8 cellular contexts compared by ENCODE assay signal in genomic region chr1:212721388-212722247, GRCh38. TPM values are rescaled to one million over a fixed set of nuclear protein-coding genes. Genes with fewer than 3 reads are reported as not detected.
DNase-seq lines count a peak whose midpoint lies in the region; ATAC-seq, FAIRE-seq and TF ChIP-seq lines count a peak whose summit lies in the region.

No MANE protein-coding gene starts in this region.

- peaks cover 11% of the 10 kb centered on the region for H3K4me1 ChIP-seq in adipocyte (ENCODE audit: control insufficient read depth, insufficient read depth, low read length)
- no peaks in the 10 kb centered on the region for H3K4me1 ChIP-seq in prostate gland (replicated peaks)

- no peak overlapping the region for H3K9ac ChIP-seq in adipocyte (ENCODE audit: low read length)

- intact Hi-C loops in prostate gland (cut with DNase I) = no loop called here

- TF ChIP-seq CTCF in prostate gland (IDR thresholded peaks at IDR 0.05) = no peak

- H3K9me3 ChIP-seq in adipocyte (ENCODE audit: control insufficient read depth, low read length) (no peaks in the 10 kb centered on the region), prostate gland (no peaks in the 10 kb centered on the region)

- H3K36me3 ChIP-seq in adipocyte (ENCODE audit: control insufficient read depth, insufficient read depth, low read length, severe bottlenecking) = no peaks in the 10 kb centered on the region
- no peaks in the 10 kb centered on the region for H3K36me3 ChIP-seq in prostate gland

- 61% methylated on average over 9 of the region's 9 CpGs for WGBS in prostate gland

- DNase-seq in GM18507 (ENCODE audit: extremely low spot score, insufficient read length, low read depth) = no peak
- DNase-seq in LoVo (ENCODE audit: low spot score) = peak; percentile 72
- peak; percentile 54 for DNase-seq in adipocyte (ENCODE audit: low read depth)
- peak; percentile 66 for DNase-seq in prostate gland (ENCODE audit: low spot score)
- no peak for DNase-seq in frontal cortex (ENCODE audit: low spot score in 2 of 2)
- no peak for DNase-seq in superior temporal gyrus (ENCODE audit: extremely low spot score)

- no peak for TF ChIP-seq POLR2A in prostate gland (IDR thresholded peaks at IDR 0.05)

- peak; percentile 51 for FAIRE-seq in GM18507 (lab: Jason Lieb, UNC)
- FAIRE-seq in frontal cortex (lab: Jason Lieb, UNC) = no peak

- no peaks in the 10 kb centered on the region for H3K27me3 ChIP-seq in adipocyte (replicated peaks; ENCODE audit: control insufficient read depth, insufficient read depth, low read length)
- H3K27me3 ChIP-seq in prostate gland (replicated peaks; ENCODE audit: insufficient read depth) = no peaks in the 10 kb centered on the region

- ATAC-seq in GM19324 (IDR thresholded peaks at IDR 0.05; ENCODE audit: low FRiP score, unreplicated experiment) = no peak
- ATAC-seq in GM19455 (IDR thresholded peaks at IDR 0.05; ENCODE audit: unreplicated experiment) = no peak

- no peak overlapping the region for H3K27ac ChIP-seq in prostate gland

- H3K4me3 ChIP-seq in adipocyte (ENCODE audit: low read length) = no peak overlapping the region
- H3K4me3 ChIP-seq in prostate gland = no peak overlapping the region

RNA-seq across cellular contexts. Expression of gene BATF3, which starts 22.0 kb away (rescaled TPM):
- total RNA-seq in prostate gland (1 to 10 TPM in 1 of 2 donors, not detected in 1; 4.0 TPM), frontal cortex (5.7 TPM)

Comparison
In these comparisons a context has a peak if more than half of its experiments do, and no peak if none do; other contexts are left out.
1. DNase-seq: peak in LoVo (single experiment), adipocyte (single experiment) and prostate gland (single experiment); none in GM18507 (single experiment), frontal cortex (0 of 2) and superior temporal gyrus (single experiment).